ENCODE assay signal across 6 cellular contexts in genomic region chr6:33417127-33417902, GRCh38. TPM values are rescaled to one million over a fixed set of nuclear protein-coding genes. Genes with fewer than 3 reads are reported as not detected.
DNase-seq lines count a peak whose midpoint lies in the region; ATAC-seq and TF ChIP-seq lines count a peak whose summit lies in the region.

No MANE protein-coding gene starts in this region.

- no peaks in the 10 kb centered on the region for H3K9me3 Mint-ChIP-seq in activated CD8-positive, alpha-beta memory T cell treated with anti-CD3 and anti-CD28 coated beads, Interleukin-2, amount 10 ng/mL, durations not matched to agents 7 days and 5 days (ENCODE audit: low read depth)
- no peaks in the 10 kb centered on the region for H3K9me3 Mint-ChIP-seq in nephron progenitor cell

- peak overlapping the region; percentile 97 for H3K4me3 Mint-ChIP-seq in activated CD8-positive, alpha-beta memory T cell treated with anti-CD3 and anti-CD28 coated beads, Interleukin-2, amount 10 ng/mL, durations not matched to agents 7 days and 5 days
- H3K4me3 Mint-ChIP-seq in nephron progenitor cell, result peak overlapping the region; percentile 99

- H3K36me3 ChIP-seq in brain microvascular endothelial cell (replicated peaks), result peaks cover 34% of the 10 kb centered on the region

- H3K27ac Mint-ChIP-seq in activated CD8-positive, alpha-beta memory T cell treated with anti-CD3 and anti-CD28 coated beads, Interleukin-2, amount 10 ng/mL, durations not matched to agents 7 days and 5 days, result peak overlapping the region; percentile 99
- H3K27ac Mint-ChIP-seq in nephron progenitor cell, result peak overlapping the region; percentile 98

- no peak for TF ChIP-seq CTCF in brain microvascular endothelial cell (IDR thresholded peaks at IDR 0.05; ENCODE audit: low read depth, low read length, missing control alignments)
- no peak for TF ChIP-seq CTCF in nephron progenitor cell (IDR thresholded peaks at IDR 0.05)

- in situ Hi-C loops in brain microvascular endothelial cell (cut with HindIII; ENCODE audit: low pct_ligation_motif_present, low sequenced_read_pairs), result no loop called here

- H3K36me3 Mint-ChIP-seq in activated CD8-positive, alpha-beta memory T cell treated with anti-CD3 and anti-CD28 coated beads, Interleukin-2, amount 10 ng/mL, durations not matched to agents 7 days and 5 days, result peaks cover 20% of the 10 kb centered on the region
- peaks cover 22% of the 10 kb centered on the region for H3K36me3 Mint-ChIP-seq in nephron progenitor cell (ENCODE audit: low read depth)

- H3K27me3 Mint-ChIP-seq in activated CD8-positive, alpha-beta memory T cell treated with anti-CD3 and anti-CD28 coated beads, Interleukin-2, amount 10 ng/mL, durations not matched to agents 7 days and 5 days, result peaks cover 12% of the 10 kb centered on the region
- no peaks in the 10 kb centered on the region for H3K27me3 Mint-ChIP-seq in nephron progenitor cell (ENCODE audit: low read depth, poor library complexity)

- no peaks in the 10 kb centered on the region for H3K27me3 ChIP-seq in brain microvascular endothelial cell (replicated peaks)

- peak; percentile 58 for DNase-seq in activated CD8-positive, alpha-beta memory T cell treated with anti-CD3 and anti-CD28 coated beads, Interleukin-2, amount 10 ng/mL, durations not matched to agents 7 days and 5 days
- no peak for DNase-seq in activated CD8-positive, alpha-beta memory T cell treated with anti-CD3 and anti-CD28 coated beads for 24 hours
- DNase-seq in brain microvascular endothelial cell (peak; percentile 88), nephron progenitor cell (peak; percentile 45), RPMI8226 (no peak), foreskin melanocyte (no peak)

- peak overlapping the region; percentile 95 for H3K27ac ChIP-seq in brain microvascular endothelial cell

- CTCF ChIA-PET in activated CD8-positive, alpha-beta memory T cell treated with anti-CD3 and anti-CD28 coated beads, Interleukin-2, amount 10 ng/mL, durations not matched to agents 7 days and 5 days (lab: Charles Lee), result interaction anchor here (0.5 to 3.3 kb wide), 6 partner anchors 9 to 164 kb away, joined by 3 to 27 read pairs (median 3); partner anchors contain the start of genes BAK1 and ZBTB9

- peak overlapping the region; percentile 86 for H3K4me3 ChIP-seq in brain microvascular endothelial cell (ENCODE audit: low read depth, low read length)

- no peak for ATAC-seq in activated CD8-positive, alpha-beta memory T cell treated with anti-CD3 and anti-CD28 coated beads, Interleukin-2, amount 10 ng/mL, durations not matched to agents 7 days and 5 days

- H3K4me1 Mint-ChIP-seq in activated CD8-positive, alpha-beta memory T cell treated with anti-CD3 and anti-CD28 coated beads, Interleukin-2, amount 10 ng/mL, durations not matched to agents 7 days and 5 days, result peaks cover 62% of the 10 kb centered on the region
- H3K4me1 Mint-ChIP-seq in nephron progenitor cell, result peaks cover 87% of the 10 kb centered on the region

RNA-seq across cellular contexts. Expression of gene CUTA, which starts 0.6 kb away (rescaled TPM):
- total RNA-seq in activated CD8-positive, alpha-beta memory T cell treated with anti-CD3 and anti-CD28 coated beads, Interleukin-2, amount 10 ng/mL, durations not matched to agents 7 days and 5 days, result 100 to 1,000 TPM; 196 to 197 TPM

RNA-seq across cellular contexts. Expression of gene SYNGAP1, which starts 2.5 kb away (rescaled TPM):
- total RNA-seq in activated CD8-positive, alpha-beta memory T cell treated with anti-CD3 and anti-CD28 coated beads, Interleukin-2, amount 10 ng/mL, durations not matched to agents 7 days and 5 days, result 10 to 100 TPM; 24.1 to 39.8 TPM

RNA-seq across cellular contexts. Expression of gene PHF1, which starts 6.5 kb away (rescaled TPM):
- 10 to 100 TPM; 26.1 to 36.0 TPM for total RNA-seq in activated CD8-positive, alpha-beta memory T cell treated with anti-CD3 and anti-CD28 coated beads, Interleukin-2, amount 10 ng/mL, durations not matched to agents 7 days and 5 days

RNA-seq across cellular contexts. Expression of gene KIFC1, which starts 25.7 kb away (rescaled TPM):
- total RNA-seq in activated CD8-positive, alpha-beta memory T cell treated with anti-CD3 and anti-CD28 coated beads, Interleukin-2, amount 10 ng/mL, durations not matched to agents 7 days and 5 days, result 100 to 1,000 TPM; 133 to 187 TPM

RNA-seq across cellular contexts. Expression of gene ZBTB9, which starts 37.1 kb away (rescaled TPM):
- total RNA-seq in activated CD8-positive, alpha-beta memory T cell treated with anti-CD3 and anti-CD28 coated beads, Interleukin-2, amount 10 ng/mL, durations not matched to agents 7 days and 5 days, result 1 to 10 TPM; 7.4 to 9.0 TPM

Comparison
In these comparisons a context has a peak if more than half of its experiments do, and no peak if none do; other contexts are left out.
1. DNase-seq: peak in activated CD8-positive, alpha-beta memory T cell treated with anti-CD3 and anti-CD28 coated beads, Interleukin-2, amount 10 ng/mL, durations not matched to agents 7 days and 5 days (single experiment), brain microvascular endothelial cell (single experiment) and nephron progenitor cell (single experiment); none in activated CD8-positive, alpha-beta memory T cell treated with anti-CD3 and anti-CD28 coated beads for 24 hours (single experiment), RPMI8226 (single experiment) and foreskin melanocyte (single experiment).